1 cellular context compared by ENCODE assay signal in genomic region chr2:101698419-101699190, GRCh38.
A peak's percentile ranks its signal among the peaks of the same experiment; 100 is the strongest.
TF ChIP-seq lines count a peak whose summit lies in the region.

No MANE protein-coding gene starts in this region.

TF ChIP-seq in IMR-90, 13 proteins besides CTCF, POLR2A, EP300 and RAD21:
- no peak for TF ChIP-seq ELK1 (IDR thresholded peaks at IDR 0.05; ENCODE audit: borderline replicate concordance, low read depth, low read length)
- peak; percentile 19; the same call in 1 of the 2 replicates for TF ChIP-seq MXI1 (IDR thresholded peaks at IDR 0.05; ENCODE audit: borderline replicate concordance, low read depth, low read length)
